ENCODE assay signal across 8 cellular contexts in the genomic region with DNA sequence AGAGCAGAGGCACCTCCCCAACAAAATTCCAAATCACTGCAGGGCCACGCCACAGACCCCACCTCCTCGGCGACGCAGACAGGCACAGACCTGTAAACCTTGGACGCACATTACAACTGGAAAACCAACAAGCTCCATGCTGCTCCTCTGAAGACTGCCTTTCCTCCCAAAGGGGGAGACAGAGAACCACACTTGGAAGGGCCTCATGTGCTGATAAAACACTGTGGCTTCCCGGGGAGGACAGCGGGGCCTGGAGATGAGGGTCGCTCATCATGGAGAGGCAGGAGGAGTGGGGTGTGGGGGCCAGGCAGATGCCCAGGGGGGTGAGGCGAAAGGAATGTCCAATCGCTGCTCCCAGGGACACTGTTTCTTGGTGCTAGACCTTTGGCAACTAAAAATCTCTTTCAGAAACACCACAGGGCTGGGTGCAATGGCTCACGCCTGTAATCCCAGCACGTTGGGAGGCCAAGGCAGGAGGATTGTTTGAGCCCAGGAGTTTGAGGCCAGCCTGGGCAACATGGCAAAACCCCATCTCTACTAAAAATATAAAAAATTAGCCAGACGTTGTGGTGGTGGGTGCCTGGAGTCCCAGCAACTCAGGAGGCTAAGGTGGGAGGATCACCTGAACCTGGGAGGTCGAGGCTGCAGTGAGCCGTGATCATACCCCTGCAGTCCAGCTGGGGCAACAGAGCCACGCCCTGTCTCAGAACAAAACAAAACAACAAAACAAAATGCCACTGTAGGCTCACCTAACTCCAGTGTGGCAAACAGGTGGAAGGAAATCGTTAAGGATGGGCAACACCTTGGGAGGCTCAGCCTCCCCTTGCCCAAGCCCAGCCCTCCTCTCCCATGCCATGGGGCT. TPM values are rescaled to one million over a fixed set of nuclear protein-coding genes. Genes with fewer than 3 reads are reported as not detected.
A peak's percentile ranks its signal among the peaks of the same experiment; 100 is the strongest.
DNase-seq lines count a peak whose midpoint lies in the region; ATAC-seq and TF ChIP-seq lines count a peak whose summit lies in the region.

No MANE protein-coding gene starts in this region.

- intact Hi-C loops in sciatic nerve (cut with DNase I) = no loop called here

- ATAC-seq in SK-N-SH treated with all-trans-retinoic acid at 6 μM for 48 hours (peak; percentile 67), sciatic nerve (peak; percentile 82), HG03135 (IDR thresholded peaks at IDR 0.05; ENCODE audit: unreplicated experiment) (no peak), GM19467 (IDR thresholded peaks at IDR 0.05; ENCODE audit: unreplicated experiment) (no peak)

- peak; percentile 79 for DNase-seq in H7
- DNase-seq in foreskin fibroblast = peak; percentile 16 to 49
- DNase-seq in sciatic nerve (ENCODE audit: low spot score) = no peak
- DNase-seq in activated gamma-delta T cell treated with Interleukin-2 at 50 U/mL for 16 hours = no peak
- DNase-seq in kidney glomerular epithelial cell (lab: John Stamatoyannopoulos, UW) = no peak

- no peak overlapping the region for H3K4me3 ChIP-seq in H7 (ENCODE audit: insufficient read depth, low read depth, low read length)
- no peak overlapping the region for H3K4me3 ChIP-seq in foreskin fibroblast (ENCODE audit: low read depth in 1 of 2, low read length in 2 of 2)

- H3K27me3 ChIP-seq in H7 (ENCODE audit: control insufficient read depth, insufficient read depth, low read length) = no peaks in the 10 kb centered on the region

- peak; percentile 38 for TF ChIP-seq CTCF in foreskin fibroblast (IDR thresholded peaks at IDR 0.05; ENCODE audit: low read depth, low read length)

- no peaks in the 10 kb centered on the region; the same call in none of the 2 replicates for H3K36me3 ChIP-seq in H7 (replicated peaks; ENCODE audit: control insufficient read depth, insufficient read depth, low read length)

TF ChIP-seq in SK-N-SH treated with all-trans-retinoic acid at 6 μM for 48 hours, 23 proteins besides CTCF, POLR2A, EP300 and RAD21:
- no peak for TF ChIP-seq PPARA (CRISPR knock-in tag; IDR thresholded peaks at IDR 0.05; ENCODE audit: borderline replicate concordance)
- no peak for TF ChIP-seq ARNTL (CRISPR knock-in tag; IDR thresholded peaks at IDR 0.05; ENCODE audit: borderline replicate concordance, low read depth)
- TF ChIP-seq CSDC2 (CRISPR knock-in tag; IDR thresholded peaks at IDR 0.05) = no peak
- no peak for TF ChIP-seq TOX (CRISPR knock-in tag; IDR thresholded peaks at IDR 0.05; ENCODE audit: borderline replicate concordance)
- no peak for TF ChIP-seq ZC3H10 (CRISPR knock-in tag; IDR thresholded peaks at IDR 0.05)
- no peak for TF ChIP-seq POU6F1 (CRISPR knock-in tag; IDR thresholded peaks at IDR 0.05; ENCODE audit: borderline replicate concordance, low read depth)
- TF ChIP-seq, protein P1, sequence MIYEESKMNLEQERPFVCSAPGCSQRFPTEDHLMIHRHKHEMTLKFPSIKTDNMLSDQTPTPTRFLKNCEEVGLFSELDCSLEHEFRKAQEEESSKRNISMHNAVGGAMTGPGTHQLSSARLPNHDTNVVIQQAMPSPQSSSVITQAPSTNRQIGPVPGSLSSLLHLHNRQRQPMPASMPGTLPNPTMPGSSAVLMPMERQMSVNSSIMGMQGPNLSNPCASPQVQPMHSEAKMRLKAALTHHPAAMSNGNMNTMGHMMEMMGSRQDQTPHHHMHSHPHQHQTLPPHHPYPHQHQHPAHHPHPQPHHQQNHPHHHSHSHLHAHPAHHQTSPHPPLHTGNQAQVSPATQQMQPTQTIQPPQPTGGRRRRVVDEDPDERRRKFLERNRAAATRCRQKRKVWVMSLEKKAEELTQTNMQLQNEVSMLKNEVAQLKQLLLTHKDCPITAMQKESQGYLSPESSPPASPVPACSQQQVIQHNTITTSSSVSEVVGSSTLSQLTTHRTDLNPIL (CRISPR knock-in tag; IDR thresholded peaks at IDR 0.05; ENCODE audit: low read depth) = no peak

RNA-seq across cellular contexts. Expression of gene ABHD12, which starts 53.8 kb away (rescaled TPM):
- 36.4 and 37.2 TPM in 2 replicates for total RNA-seq in H7 (2014; rRNA removed; shearing (Covaris generic))
- total RNA-seq in sciatic nerve = 70.4 TPM

Comparison
In these comparisons a context has a peak if more than half of its experiments do, and no peak if none do; other contexts are left out.
1. DNase-seq: peak in H7 (single experiment) and foreskin fibroblast (2 of 2); none in sciatic nerve (single experiment), activated gamma-delta T cell treated with Interleukin-2 at 50 U/mL for 16 hours (single experiment) and kidney glomerular epithelial cell (single experiment).
2. ATAC-seq: peak in SK-N-SH treated with all-trans-retinoic acid at 6 μM for 48 hours (single experiment) and sciatic nerve (single experiment); none in HG03135 (single experiment) and GM19467 (single experiment).